In genomic region chr16:87453326-87453725, GRCh38 we compare ENCODE assay signal across 23 cellular contexts.
"Had no signal": no experiment of that assay in that cellular context is flagged by ENCODE, and none has a peak within 500 bp of the region (broad histone marks: within the 10 kb centered on the region; RNA-seq: fewer than 3 reads in every experiment).

No MANE protein-coding gene starts in this region.

- H3K27me3 Mint-ChIP-seq: type B pancreatic cell had no signal

- H3K36me3 ChIP-seq: colonic mucosa, ovary, uterus had no signal

- H3K9me3 Mint-ChIP-seq: stimulated activated effector memory CD8-positive, alpha-beta T cell treated with anti-CD3 and anti-CD28 coated beads, Interleukin-12 subunit alpha, Interleukin-12 subunit beta, amount 100 ng/mL, for 72 hours; type B pancreatic cell had no signal

- H3K27me3 ChIP-seq: colonic mucosa, foreskin keratinocyte, heart left ventricle, ovary, right atrium auricular region, suprapubic skin, thyroid gland, uterus had no signal

- H3K27ac ChIP-seq: colonic mucosa, foreskin keratinocyte, heart left ventricle, ovary, right atrium auricular region, suprapubic skin, uterus had no signal

- H3K4me1 ChIP-seq: uterus had no signal

- DNase-seq: cerebellar nuclear complex; colonic mucosa; dermis blood vessel endothelial cell; erythroblast; foreskin keratinocyte; heart left ventricle; hippocampal formation; kidney glomerular epithelial cell; mammary epithelial cell; nucleus accumbens; small intestine; stimulated activated CD4-positive, alpha-beta T cell treated with anti-CD3 and anti-CD28 coated beads, Interleukin-4, amount 100 ng/mL, for 1 hour; stimulated activated CD8-positive, alpha-beta memory T cell treated with anti-CD3 and anti-CD28 coated beads, Interleukin-4, amount 100 ng/mL, for 48 hours; stimulated activated naive CD8-positive, alpha-beta T cell treated with anti-CD3 and anti-CD28 coated beads, Interleukin-15, Interleukin-2, amounts not matched to agents 100 U/mL and 50 U/mL, for 24 hours; thyroid gland; uterus had no signal

- H3K4me3 Mint-ChIP-seq: stimulated activated effector memory CD8-positive, alpha-beta T cell treated with anti-CD3 and anti-CD28 coated beads, Interleukin-12 subunit alpha, Interleukin-12 subunit beta, amount 100 ng/mL, for 72 hours; type B pancreatic cell had no signal

- H3K9me3 ChIP-seq: colonic mucosa, heart left ventricle, ovary, right atrium auricular region, suprapubic skin, thyroid gland, uterus had no signal

- FAIRE-seq: endothelial cell of umbilical vein, islet of Langerhans, small intestine had no signal

- H3K4me3 ChIP-seq: colonic mucosa, heart left ventricle, ovary, right atrium auricular region, suprapubic skin, thyroid gland, uterus had no signal

- ATAC-seq: foreskin keratinocyte; heart left ventricle; stimulated activated effector memory CD8-positive, alpha-beta T cell treated with anti-CD3 and anti-CD28 coated beads, Interleukin-12 subunit alpha, Interleukin-12 subunit beta, amount 100 ng/mL, for 72 hours; stimulated activated naive CD8-positive, alpha-beta T cell treated with anti-CD3 and anti-CD28 coated beads, Interleukin-15, Interleukin-2, amounts not matched to agents 100 U/mL and 50 U/mL, for 24 hours had no signal
